13 cellular contexts compared by ENCODE assay signal in the genomic region with DNA sequence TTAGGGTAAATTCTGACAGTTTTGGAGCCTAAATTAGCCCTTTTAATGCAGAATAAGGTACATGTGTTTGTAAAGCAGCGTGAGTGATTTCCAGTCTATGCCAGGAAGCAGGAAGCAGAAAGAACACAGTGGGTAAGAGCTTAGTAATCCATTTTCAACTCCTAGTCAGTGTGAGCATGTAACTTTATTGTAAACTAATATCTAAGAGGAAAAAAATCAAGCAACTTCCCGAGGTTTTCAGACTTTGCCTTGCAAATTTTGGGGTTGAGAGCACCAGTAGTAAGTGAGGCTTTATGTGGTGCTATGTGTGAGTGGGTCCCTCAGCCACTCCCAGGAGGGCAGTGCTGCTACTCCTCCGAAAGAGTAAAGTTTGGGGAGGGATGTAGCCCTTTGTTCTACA. TPM values are rescaled to one million over a fixed set of nuclear protein-coding genes. Genes with fewer than 3 reads are reported as not detected.
A peak's percentile ranks its signal among the peaks of the same experiment; 100 is the strongest.
DNase-seq lines count a peak whose midpoint lies in the region; ATAC-seq and TF ChIP-seq lines count a peak whose summit lies in the region.
"Had no signal": no experiment of that assay in that cellular context is flagged by ENCODE, and none has a peak within 500 bp of the region (broad histone marks: within the 10 kb centered on the region; RNA-seq: fewer than 3 reads in every experiment).

No MANE protein-coding gene starts in this region.

- no peaks in the 10 kb centered on the region for H3K27me3 Mint-ChIP-seq in activated B cell treated with CpG ODN at 0.5 μM for 24 hours

- H3K9me3 Mint-ChIP-seq in activated B cell treated with CpG ODN at 0.5 μM for 24 hours = no peaks in the 10 kb centered on the region

- in situ Hi-C loops in GM13977 (cut with MboI; ENCODE audit: low pct_unique_long_range_greater_than_20kb, low sequenced_read_pairs, unreplicated experiment) = no loop called here

- H3K36me3 Mint-ChIP-seq in activated B cell treated with CpG ODN at 0.5 μM for 24 hours (ENCODE audit: low read depth) = peaks cover 26% of the 10 kb centered on the region

- ATAC-seq in activated B cell treated with CpG ODN at 0.5 μM for 24 hours (ENCODE audit: low read depth) (no peak), thoracic aorta (ENCODE audit: insufficient number of reproducible peaks, low FRiP score, low read depth) (no peak)

- H3K27ac ChIP-seq in thoracic aorta = peak overlapping the region; percentile 98

- H3K4me1 ChIP-seq in thoracic aorta (ENCODE audit: control insufficient read depth in 1 of 2, low read depth in 2 of 2) = peaks cover 57 to 78% of the 10 kb centered on the region in 2 donors

- peak overlapping the region; percentile 9 for H3K4me3 ChIP-seq in thoracic aorta
- H3K4me3 ChIP-seq: lung had no signal

- DNase-seq in HCEC 1CT = peak; percentile 56
- no peak for DNase-seq in activated B cell treated with CpG ODN at 0.5 μM for 24 hours
- DNase-seq in medulla oblongata (ENCODE audit: extremely low spot score) = peak; percentile 34
- no peak for DNase-seq in thoracic aorta (ENCODE audit: low spot score)
- DNase-seq in middle frontal gyrus (ENCODE audit: extremely low spot score, low spot score) = no peak
- DNase-seq in GM13977 (ENCODE audit: low spot score) = no peak
- DNase-seq in activated CD4-positive, CD25-positive, alpha-beta regulatory T cell treated with anti-CD3 and anti-CD28 coated beads, Interleukin-2, amount 50 U/mL, for 72 hours = no peak
- DNase-seq: activated CD4-positive, alpha-beta T cell treated with anti-CD3 and anti-CD28 coated beads for 48 hours; activated naive CD4-positive, alpha-beta T cell treated with Interleukin-2 at 50 U/mL for 16 hours; MV-4-11; NCI-H510A treated with DMSO at 0.1 percent for 48 hours; SK-N-SH had no signal

- H3K9me3 ChIP-seq in thoracic aorta = no peaks in the 10 kb centered on the region
- H3K9me3 ChIP-seq: SK-N-SH had no signal

- no peak for TF ChIP-seq CTCF in activated B cell treated with CpG ODN at 0.5 μM for 24 hours (IDR thresholded peaks at IDR 0.05)
- TF ChIP-seq CTCF in thoracic aorta (IDR thresholded peaks at IDR 0.05) = no peak
- TF ChIP-seq CTCF in GM13977 (IDR thresholded peaks at IDR 0.05; ENCODE audit: extremely low read depth, insufficient read depth, missing control alignments) = no peak

- intact Hi-C loops in activated B cell treated with CpG ODN at 0.5 μM for 24 hours (cut with micrococcal nuclease) = no loop called here

- no peaks in the 10 kb centered on the region for H3K27me3 ChIP-seq in thoracic aorta (replicated peaks; ENCODE audit: insufficient read depth)

- H3K4me3 Mint-ChIP-seq in activated B cell treated with CpG ODN at 0.5 μM for 24 hours = peak overlapping the region; percentile 62

- no peaks in the 10 kb centered on the region for H3K36me3 ChIP-seq in thoracic aorta

- POLR2A ChIA-PET in activated B cell treated with CpG ODN at 0.5 μM for 24 hours (lab: Charles Lee) = interaction anchor here (11.9 kb wide), 1 partner anchor 21 kb away, joined by 329 read pairs; no protein-coding TSS in a partner anchor

- CTCF ChIA-PET in activated B cell treated with CpG ODN at 0.5 μM for 24 hours (lab: Charles Lee) = interaction anchor here (1.3 to 11.3 kb wide), 2 partner anchors 23 to 30 kb away, joined by 5 to 112 read pairs; no protein-coding TSS in a partner anchor

- peak overlapping the region; percentile 63 for H3K27ac Mint-ChIP-seq in activated B cell treated with CpG ODN at 0.5 μM for 24 hours

- H3K4me1 Mint-ChIP-seq in activated B cell treated with CpG ODN at 0.5 μM for 24 hours = peaks cover 74% of the 10 kb centered on the region

RNA-seq across cellular contexts. Expression of gene CIPC, which starts 2.9 kb away (rescaled TPM):
- 26.6 and 28.5 TPM in 2 replicates for total RNA-seq in activated B cell treated with CpG ODN at 0.5 μM for 24 hours
- 10 to 100 TPM; 38.3 to 44.4 TPM for total RNA-seq in thoracic aorta

RNA-seq across cellular contexts. Expression of gene ZDHHC22, which starts 40.6 kb away (rescaled TPM):
- total RNA-seq in activated B cell treated with CpG ODN at 0.5 μM for 24 hours = not detected in 2 replicates
- not detected for total RNA-seq in thoracic aorta
- total RNA-seq: lung had no signal

Comparison
In these comparisons a context has a peak if more than half of its experiments do, and no peak if none do; other contexts are left out.
1. DNase-seq: peak in HCEC 1CT (single experiment) and medulla oblongata (single experiment); none in activated B cell treated with CpG ODN at 0.5 μM for 24 hours (single experiment), thoracic aorta (single experiment), middle frontal gyrus (single experiment), GM13977 (single experiment) and activated CD4-positive, CD25-positive, alpha-beta regulatory T cell treated with anti-CD3 and anti-CD28 coated beads, Interleukin-2, amount 50 U/mL, for 72 hours (single experiment).